In genomic region chrX:137427813-137428212, GRCh38 we compare ENCODE assay signal across 9 cellular contexts.
DNase-seq lines count a peak whose midpoint lies in the region; FAIRE-seq and TF ChIP-seq lines count a peak whose summit lies in the region.
"Had no signal": no experiment of that assay in that cellular context is flagged by ENCODE, and none has a peak within 500 bp of the region (broad histone marks: within the 10 kb centered on the region; RNA-seq: fewer than 3 reads in every experiment).

No MANE protein-coding gene starts in this region.

- no peaks in the 10 kb centered on the region for H3K9me3 Mint-ChIP-seq in activated T-helper 2 cell treated with anti-CD3 and anti-CD28 coated beads, Interferon-gamma antibody, Interleukin-2, Interleukin-4, amounts not matched to agents 10 μg/mL and 5 μg/mL and 100 μg/mL, durations not matched to agents 14 hours and 24 hours and 36 hours

- H3K36me3 ChIP-seq in spleen, result no peaks in the 10 kb centered on the region

- peaks cover 6 to 83% (median 58%) of the 10 kb centered on the region in 7 donors for H3K27me3 ChIP-seq in spleen (replicated peaks in 1 of 7)

- 0 to 34% (median 1%) methylated on average over 9 to 19 of the region's 19 CpGs for WGBS in spleen, 5 donors

- H3K4me1 ChIP-seq in spleen, result peaks cover 0 to 20% (median 8%) of the 10 kb centered on the region in 6 donors

- TF ChIP-seq CTCF in spleen (IDR thresholded peaks at IDR 0.05 in 8 of 11, conservative IDR thresholded peaks at IDR 0.05 in 3 of 11), result no peak
- no peak for TF ChIP-seq CTCF in D721Med (IDR thresholded peaks at IDR 0.05; ENCODE audit: insufficient read depth, missing control alignments)

- no peak for TF ChIP-seq POLR2A in spleen (IDR thresholded peaks at IDR 0.05)

- peak; percentile 48 for DNase-seq in DMS53 (lab: John Stamatoyannopoulos, UW)
- no peak for DNase-seq in DMS53 treated with DMSO at 0.1 percent for 48 hours (lab: John Stamatoyannopoulos, UW; ENCODE audit: unreplicated experiment)
- DNase-seq in activated T-helper 2 cell treated with anti-CD3 and anti-CD28 coated beads, Interferon-gamma antibody, Interleukin-2, Interleukin-4, amounts not matched to agents 10 μg/mL and 5 μg/mL and 100 μg/mL, durations not matched to agents 14 hours and 24 hours and 36 hours (ENCODE audit: low spot score), result no peak
- DNase-seq in spleen, result no peak
- DNase-seq in D721Med (ENCODE audit: insufficient read length, low spot score), result no peak
- no peak for DNase-seq in stimulated activated CD4-positive, alpha-beta T cell treated with anti-CD3 and anti-CD28 coated beads, Interleukin-15, amount 100 ng/mL, for 24 hours
- no peak for DNase-seq in DMS114 treated with DMSO at 0.1 percent for 48 hours (lab: John Stamatoyannopoulos, UW; ENCODE audit: unreplicated experiment)

- peaks cover 2% of the 10 kb centered on the region for H3K4me1 Mint-ChIP-seq in activated T-helper 2 cell treated with anti-CD3 and anti-CD28 coated beads, Interferon-gamma antibody, Interleukin-2, Interleukin-4, amounts not matched to agents 10 μg/mL and 5 μg/mL and 100 μg/mL, durations not matched to agents 14 hours and 24 hours and 36 hours (ENCODE audit: low read depth)

- H3K27ac ChIP-seq in spleen, result no peak overlapping the region
- H3K27ac ChIP-seq: 22Rv1 had no signal

- H3K27me3 Mint-ChIP-seq in activated T-helper 2 cell treated with anti-CD3 and anti-CD28 coated beads, Interferon-gamma antibody, Interleukin-2, Interleukin-4, amounts not matched to agents 10 μg/mL and 5 μg/mL and 100 μg/mL, durations not matched to agents 14 hours and 24 hours and 36 hours (ENCODE audit: low read depth), result peaks cover 58% of the 10 kb centered on the region

- FAIRE-seq in D721Med (lab: Jason Lieb, UNC), result no peak

- peak overlapping the region; percentile 58 for H3K4me3 Mint-ChIP-seq in activated T-helper 2 cell treated with anti-CD3 and anti-CD28 coated beads, Interferon-gamma antibody, Interleukin-2, Interleukin-4, amounts not matched to agents 10 μg/mL and 5 μg/mL and 100 μg/mL, durations not matched to agents 14 hours and 24 hours and 36 hours (ENCODE audit: low read depth)

- H3K27ac Mint-ChIP-seq in activated T-helper 2 cell treated with anti-CD3 and anti-CD28 coated beads, Interferon-gamma antibody, Interleukin-2, Interleukin-4, amounts not matched to agents 10 μg/mL and 5 μg/mL and 100 μg/mL, durations not matched to agents 14 hours and 24 hours and 36 hours, result no peak overlapping the region

- no peaks in the 10 kb centered on the region for H3K36me3 Mint-ChIP-seq in activated T-helper 2 cell treated with anti-CD3 and anti-CD28 coated beads, Interferon-gamma antibody, Interleukin-2, Interleukin-4, amounts not matched to agents 10 μg/mL and 5 μg/mL and 100 μg/mL, durations not matched to agents 14 hours and 24 hours and 36 hours (ENCODE audit: low read depth)

- H3K9me3 ChIP-seq in iPS-18c (ENCODE audit: control insufficient read depth, insufficient read depth, low read length) (peaks cover 5% of the 10 kb centered on the region), spleen (no peaks in the 10 kb centered on the region)

- intact Hi-C loops in activated T-helper 2 cell treated with anti-CD3 and anti-CD28 coated beads, Interferon-gamma antibody, Interleukin-2, Interleukin-4, amounts not matched to agents 10 μg/mL and 5 μg/mL and 100 μg/mL, durations not matched to agents 14 hours and 24 hours and 36 hours (cut with micrococcal nuclease), result loop anchor here (2.0 to 5.0 kb wide), 2 partner anchors 119 to 139 kb away; partner anchors contain the start of gene ZIC3
- intact Hi-C loops in spleen (cut with DNase I; ENCODE audit: low total_unique reads), result no loop called here

- peak overlapping the region; percentile 52 for H3K4me3 ChIP-seq in iPS-18c (ENCODE audit: insufficient read depth, low read depth, low read length)
- peak overlapping the region in 7 of 8 donors; percentile 30 to 66 (median 39) for H3K4me3 ChIP-seq in spleen
